Comparison of ENCODE assay signal across 8 cellular contexts in genomic region chr12:47276253-47277070, GRCh38.
DNase-seq lines count a peak whose midpoint lies in the region; ATAC-seq lines count a peak whose summit lies in the region.

No MANE protein-coding gene starts in this region.

- peak; percentile 87 for ATAC-seq in HG02759 (IDR thresholded peaks at IDR 0.05; ENCODE audit: unreplicated experiment)
- ATAC-seq in stimulated activated effector memory CD8-positive, alpha-beta T cell treated with anti-CD3 and anti-CD28 coated beads, Interleukin-12 subunit alpha, Interleukin-12 subunit beta, amount 100 ng/mL, for 72 hours = peak; percentile 85

- H3K4me1 ChIP-seq in neuronal stem cell (ENCODE audit: control insufficient read depth in 2 of 2, insufficient read depth in 1 of 2, low read depth in 1 of 2, low read length in 2 of 2) = peaks cover 0 to 9% of the 10 kb centered on the region in 2 donors

- no peak overlapping the region for H2BK5ac ChIP-seq in neuronal stem cell (ENCODE audit: low read length)

- H3K27ac ChIP-seq in neuronal stem cell (replicated peaks; ENCODE audit: low read length) = no peak overlapping the region

- peaks cover 56% of the 10 kb centered on the region for H3K4me1 Mint-ChIP-seq in stimulated activated effector memory CD8-positive, alpha-beta T cell treated with anti-CD3 and anti-CD28 coated beads, Interleukin-12 subunit alpha, Interleukin-12 subunit beta, amount 100 ng/mL, for 72 hours

- H3K14ac ChIP-seq in neuronal stem cell (ENCODE audit: low read length) = no peak overlapping the region

- no peak overlapping the region for H2BK12ac ChIP-seq in neuronal stem cell (ENCODE audit: low read length)

- H2AK5ac ChIP-seq in neuronal stem cell (ENCODE audit: low read depth, low read length) = no peak overlapping the region

- H4K91ac ChIP-seq in neuronal stem cell (ENCODE audit: low read depth, low read length, poor library complexity) = no peak overlapping the region

- H2BK120ac ChIP-seq in neuronal stem cell (ENCODE audit: low read depth, low read length) = no peak overlapping the region

- WGBS in neuronal stem cell (ENCODE audit: extremely low coverage in 2 of 2, insufficient read length in 2 of 2, insufficient replicate concordance in 1 of 2), 2 donors = no CpG with 5 or more reads among the region's 8 CpGs

- no peaks in the 10 kb centered on the region for H3K36me3 Mint-ChIP-seq in stimulated activated effector memory CD8-positive, alpha-beta T cell treated with anti-CD3 and anti-CD28 coated beads, Interleukin-12 subunit alpha, Interleukin-12 subunit beta, amount 100 ng/mL, for 72 hours

- H3K36me3 ChIP-seq in neuronal stem cell (replicated peaks in 1 of 2; ENCODE audit: control insufficient read depth in 2 of 2, insufficient read depth in 2 of 2, low read length in 2 of 2) = no peaks in the 10 kb centered on the region

- no peak overlapping the region for H4K8ac ChIP-seq in neuronal stem cell (ENCODE audit: low read depth, low read length)

- no peak overlapping the region for H3K18ac ChIP-seq in neuronal stem cell (ENCODE audit: low read length)

- H3K27ac Mint-ChIP-seq in stimulated activated effector memory CD8-positive, alpha-beta T cell treated with anti-CD3 and anti-CD28 coated beads, Interleukin-12 subunit alpha, Interleukin-12 subunit beta, amount 100 ng/mL, for 72 hours = peak overlapping the region; percentile 91

- no peak overlapping the region for H3K23ac ChIP-seq in neuronal stem cell (ENCODE audit: low read depth, low read length, poor library complexity)

- H3K4me2 ChIP-seq in neuronal stem cell (ENCODE audit: insufficient read depth, low read length, poor library complexity, severe bottlenecking) = no peak overlapping the region

- no peak overlapping the region for H3K4me3 ChIP-seq in neuronal stem cell (ENCODE audit: low read length in 2 of 2)

- peak; percentile 55 for DNase-seq in stimulated activated CD4-positive, alpha-beta T cell treated with anti-CD3 and anti-CD28 coated beads, Interleukin-15, amount 100 ng/mL, for 24 hours
- DNase-seq in stimulated activated CD4-positive, alpha-beta T cell treated with anti-CD3 and anti-CD28 coated beads, Interleukin-4, amount 100 ng/mL, for 1 hour = no peak
- peak; percentile 7 for DNase-seq in NAMALWA (ENCODE audit: low spot score)
- DNase-seq in activated CD8-positive, alpha-beta memory T cell treated with anti-CD3 and anti-CD28 coated beads, Interleukin-2, amount 50 U/mL, for 4 hours = peak; percentile 35
- peak; percentile 48 for DNase-seq in germinal center (ENCODE audit: low spot score)
- DNase-seq in stimulated activated effector memory CD8-positive, alpha-beta T cell treated with anti-CD3 and anti-CD28 coated beads, Interleukin-12 subunit alpha, Interleukin-12 subunit beta, amount 100 ng/mL, for 72 hours (ENCODE audit: low spot score in 2 of 2) = peak in 1 of 2 donors; percentile 65
- DNase-seq in neuronal stem cell (ENCODE audit: low spot score) = no peak

- no peak overlapping the region for H2AFZ ChIP-seq in neuronal stem cell (ENCODE audit: low read length)

- H3K4ac ChIP-seq in neuronal stem cell (ENCODE audit: low read length) = no peak overlapping the region

- no peak overlapping the region for H2BK15ac ChIP-seq in neuronal stem cell (ENCODE audit: low read length)

- H3K4me3 Mint-ChIP-seq in stimulated activated effector memory CD8-positive, alpha-beta T cell treated with anti-CD3 and anti-CD28 coated beads, Interleukin-12 subunit alpha, Interleukin-12 subunit beta, amount 100 ng/mL, for 72 hours = peak overlapping the region; percentile 49

- no peaks in the 10 kb centered on the region for H3K9me3 Mint-ChIP-seq in stimulated activated effector memory CD8-positive, alpha-beta T cell treated with anti-CD3 and anti-CD28 coated beads, Interleukin-12 subunit alpha, Interleukin-12 subunit beta, amount 100 ng/mL, for 72 hours

- no peaks in the 10 kb centered on the region for H3K79me1 ChIP-seq in neuronal stem cell (ENCODE audit: low read depth, low read length)

- H3K27me3 ChIP-seq in neuronal stem cell (ENCODE audit: control insufficient read depth in 3 of 3, insufficient read depth in 3 of 3, low read depth in 1 of 3, low read length in 3 of 3) = no peaks in the 10 kb centered on the region

- no peak overlapping the region for H3K9ac ChIP-seq in neuronal stem cell (ENCODE audit: low read depth, low read length, poor library complexity)

- H3K9me3 ChIP-seq in neuronal stem cell (replicated peaks in 1 of 2; ENCODE audit: control insufficient read depth in 2 of 2, insufficient read depth in 1 of 2, low read depth in 1 of 2, low read length in 2 of 2) = no peaks in the 10 kb centered on the region

Comparison
In these comparisons a context has a peak if more than half of its experiments do, and no peak if none do; other contexts are left out.
1. DNase-seq: peak in stimulated activated CD4-positive, alpha-beta T cell treated with anti-CD3 and anti-CD28 coated beads, Interleukin-15, amount 100 ng/mL, for 24 hours (single experiment), NAMALWA (single experiment), activated CD8-positive, alpha-beta memory T cell treated with anti-CD3 and anti-CD28 coated beads, Interleukin-2, amount 50 U/mL, for 4 hours (single experiment) and germinal center (single experiment); none in stimulated activated CD4-positive, alpha-beta T cell treated with anti-CD3 and anti-CD28 coated beads, Interleukin-4, amount 100 ng/mL, for 1 hour (single experiment) and neuronal stem cell (single experiment).